Comparison of ENCODE assay signal across 8 cellular contexts in genomic region chr9:127979333-127980055, GRCh38. TPM values are rescaled to one million over a fixed set of nuclear protein-coding genes. Genes with fewer than 3 reads are reported as not detected.
DNase-seq lines count a peak whose midpoint lies in the region; ATAC-seq and TF ChIP-seq lines count a peak whose summit lies in the region.

No MANE protein-coding gene starts in this region.

- WGBS in spleen, 5 donors = 10 to 29% (median 17%) methylated on average over 4 to 24 of the region's 24 CpGs

- no peaks in the 10 kb centered on the region for H3K9me3 Mint-ChIP-seq in CD4-positive, alpha-beta T cell

- H3K36me3 Mint-ChIP-seq in CD4-positive, alpha-beta T cell (ENCODE audit: low read depth) = peaks cover 61% of the 10 kb centered on the region

- peaks cover 68% of the 10 kb centered on the region for H3K4me1 ChIP-seq in OCI-LY7 (ENCODE audit: insufficient read depth, low read length, poor library complexity, severe bottlenecking)
- peaks cover 36 to 91% (median 80%) of the 10 kb centered on the region in 6 donors for H3K4me1 ChIP-seq in spleen

- peak in 1 of 3 donors; percentile 22 for TF ChIP-seq POLR2A in spleen (IDR thresholded peaks at IDR 0.05)

- H3K79me2 ChIP-seq in OCI-LY7 (ENCODE audit: insufficient read depth, low read depth, low read length) = peaks cover 70% of the 10 kb centered on the region

- POLR2A ChIA-PET in CD4-positive, alpha-beta T cell (lab: Charles Lee) = interaction anchor here (0.8 to 34.9 kb wide), 14 partner anchors 11 to 93 kb away, joined by 3 to 1020 read pairs (median 4); partner anchors contain the start of genes NAIF1 and SLC25A25
- POLR2A ChIA-PET in OCI-LY7 (lab: Charles Lee) = interaction anchor here (0.5 to 3.3 kb wide), 4 partner anchors 8 to 59 kb away, joined by 3 to 19 read pairs (median 5); no protein-coding TSS in a partner anchor

- no peaks in the 10 kb centered on the region for H3K9me3 ChIP-seq in CD4-positive, alpha-beta T cell (ENCODE audit: control insufficient read depth, low read length)
- no peaks in the 10 kb centered on the region for H3K9me3 ChIP-seq in OCI-LY7 (ENCODE audit: low read length)
- no peaks in the 10 kb centered on the region for H3K9me3 ChIP-seq in spleen

- BruUV-seq in OCI-LY7 (replicated peaks; lab: Mats Ljungman, UMichigan) = no TSS peak

- H3K36me3 ChIP-seq in OCI-LY7 (ENCODE audit: insufficient read depth, low read length) (peaks cover 51% of the 10 kb centered on the region), spleen (peaks cover 0 to 9% (median 0%) of the 10 kb centered on the region in 6 donors)

- peak in 1 of 10 experiments; percentile 60 for DNase-seq in CD4-positive, alpha-beta T cell
- peak; percentile 60 for DNase-seq in GM19238 (ENCODE audit: insufficient read length, low spot score)
- DNase-seq in OCI-LY7 (ENCODE audit: low spot score) = peak; percentile 84
- DNase-seq in caudate nucleus (lab: John Stamatoyannopoulos, UW) = peak in 57 of 61 donors; percentile 47 to 96 (median 85)
- DNase-seq in kidney glomerular epithelial cell (lab: John Stamatoyannopoulos, UW) = peak; percentile 7
- DNase-seq in spleen = peak; percentile 87
- DNase-seq in mesenteric fat pad (ENCODE audit: low spot score) = no peak
- DNase-seq in SW 1271 (lab: John Stamatoyannopoulos, UW) = no peak

- peak overlapping the region; percentile 97 for H3K27ac Mint-ChIP-seq in CD4-positive, alpha-beta T cell

- H3K4me3 Mint-ChIP-seq in CD4-positive, alpha-beta T cell = peak overlapping the region; percentile 91

- H3K27ac ChIP-seq in CD4-positive, alpha-beta T cell (ENCODE audit: low read depth, low read length) = peak overlapping the region; percentile 21
- H3K27ac ChIP-seq in OCI-LY7 (ENCODE audit: low read depth, low read length, poor library complexity, severe bottlenecking) (peak overlapping the region; percentile 65), caudate nucleus (ENCODE audit: low read depth, low read length) (peak overlapping the region; percentile 94), spleen (peak overlapping the region; percentile 81 to 94 (median 86))

- CTCF ChIA-PET in CD4-positive, alpha-beta T cell (lab: Charles Lee) = interaction anchor here (0.8 to 4.0 kb wide), 6 partner anchors 9 to 55 kb away, joined by 3 to 24 read pairs (median 4); no protein-coding TSS in a partner anchor
- CTCF ChIA-PET in OCI-LY7 (lab: Charles Lee; ENCODE audit: unreplicated experiment) = no interaction called here

- no peak overlapping the region for H2AFZ ChIP-seq in OCI-LY7 (ENCODE audit: low read length)

- H3K4me3 ChIP-seq in OCI-LY7 (ENCODE audit: low read depth, low read length, poor library complexity, severe bottlenecking) (peak overlapping the region; percentile 80), spleen (peak overlapping the region; percentile 65 to 94 (median 80))

- peak overlapping the region; percentile 84 for H3K4me2 ChIP-seq in OCI-LY7 (ENCODE audit: low read length)

- no peaks in the 10 kb centered on the region for H3K27me3 ChIP-seq in CD4-positive, alpha-beta T cell (ENCODE audit: control insufficient read depth, insufficient read depth, low read length)
- H3K27me3 ChIP-seq in spleen (replicated peaks in 1 of 7) = peaks cover 0 to 12% (median 0%) of the 10 kb centered on the region in 7 donors

- H3K4me1 Mint-ChIP-seq in CD4-positive, alpha-beta T cell (ENCODE audit: low read depth) = peaks cover 55% of the 10 kb centered on the region

- intact Hi-C loops in CD4-positive, alpha-beta T cell (cut with DNase I, micrococcal nuclease) = loop anchor here (2.0 kb wide), 2 partner anchors 37 to 47 kb away; no protein-coding TSS in a partner anchor
- intact Hi-C loops in OCI-LY7 (cut with micrococcal nuclease; ENCODE audit: unreplicated experiment) = loop anchor here (1.0 to 5.0 kb wide), 3 partner anchors 24 to 202 kb away; partner anchors contain the start of gene SH2D3C
- intact Hi-C loops in spleen (cut with DNase I; ENCODE audit: low total_unique reads) = no loop called here

- ATAC-seq in CD4-positive, alpha-beta T cell (ENCODE audit: poor library complexity) = no peak

- no peaks in the 10 kb centered on the region for H3K27me3 Mint-ChIP-seq in CD4-positive, alpha-beta T cell

- no peaks in the 10 kb centered on the region for H3K9me2 ChIP-seq in OCI-LY7 (ENCODE audit: insufficient read depth, low read length)

- H4K20me1 ChIP-seq in OCI-LY7 (ENCODE audit: insufficient read depth, low read length) = peaks cover 33% of the 10 kb centered on the region; the same call in 1 of the 2 replicates

- TF ChIP-seq CTCF in CD4-positive, alpha-beta T cell (IDR thresholded peaks at IDR 0.05) = no peak
- TF ChIP-seq CTCF in OCI-LY7 (conservative IDR thresholded peaks at IDR 0.05; ENCODE audit: low read length) = no peak
- no peak for TF ChIP-seq CTCF in spleen (IDR thresholded peaks at IDR 0.05 in 8 of 11, conservative IDR thresholded peaks at IDR 0.05 in 3 of 11)

RNA-seq across cellular contexts. Expression of gene EEIG1, which starts 1.3 kb away (rescaled TPM):
- 100 to 1,000 TPM; 440 to 463 TPM for total RNA-seq in CD4-positive, alpha-beta T cell
- 25.8 and 34.7 TPM in 2 replicates for total RNA-seq in OCI-LY7 (2014; rRNA removed; shearing (Covaris generic))
- total RNA-seq in OCI-LY7 (2022) (60.1 and 69.1 TPM in 2 replicates), spleen (100 to 1,000 TPM in 1 of 7 donors, 10 to 100 TPM in 6; 27.3 to 102 (median 72.8) TPM), mesenteric fat pad (12.8 TPM)
- 10 to 100 TPM; 28.6 to 39.6 (median 29.0) TPM for polyA plus RNA-seq in spleen

RNA-seq across cellular contexts. Expression of gene DPM2, which starts 41.8 kb away (rescaled TPM):
- total RNA-seq in CD4-positive, alpha-beta T cell = 10 to 100 TPM; 41.7 to 47.6 TPM
- 31.6 and 49.7 TPM in 2 replicates for total RNA-seq in OCI-LY7 (2014; rRNA removed; shearing (Covaris generic))
- 47.7 and 50.7 TPM in 2 replicates for total RNA-seq in OCI-LY7 (2022)
- 10 to 100 TPM; 19.5 to 31.3 (median 25.2) TPM for total RNA-seq in spleen
- 10 to 100 TPM; 23.6 to 33.8 (median 28.1) TPM for polyA plus RNA-seq in spleen
- 20.9 TPM for total RNA-seq in mesenteric fat pad

RNA-seq across cellular contexts. Expression of gene PIP5KL1, which starts 48.9 kb away (rescaled TPM):
- 1 to 10 TPM; 2.9 to 3.3 TPM for total RNA-seq in CD4-positive, alpha-beta T cell
- 0.59 and 0.95 TPM in 2 replicates for total RNA-seq in OCI-LY7 (2014; rRNA removed; shearing (Covaris generic))
- total RNA-seq in OCI-LY7 (2022) = 4.4 and 4.6 TPM in 2 replicates
- 1 to 10 TPM in 2 of 7 donors, under 1 TPM in 3, not detected in 2; 0.46 to 3.6 (median 0.94) TPM for total RNA-seq in spleen
- under 1 TPM; 0.13 to 0.51 (median 0.42) TPM for polyA plus RNA-seq in spleen
- total RNA-seq in mesenteric fat pad = 2.2 TPM

Comparison
In these comparisons a context has a peak if more than half of its experiments do, and no peak if none do; other contexts are left out.
1. DNase-seq: peak in GM19238 (single experiment), OCI-LY7 (single experiment), caudate nucleus (57 of 61), kidney glomerular epithelial cell (single experiment) and spleen (single experiment); none in mesenteric fat pad (single experiment) and SW 1271 (0 of 2).
2. H3K27ac ChIP-seq: peak in every context shown above with its lines; median percentile 94 in caudate nucleus; 86 in spleen; 65 in OCI-LY7; 21 in CD4-positive, alpha-beta T cell.
3. RNA of gene EEIG1, which starts 1.3 kb away (total RNA-seq): 440 to 463 TPM in CD4-positive, alpha-beta T cell; 27.3 to 102 TPM in spleen, 25.8 to 69.1 TPM in OCI-LY7 and 12.8 TPM in mesenteric fat pad (single experiment); every median in the first group is over 4 times any median in the second.